Comparison of ENCODE assay signal across 1 cellular context in the genomic region with DNA sequence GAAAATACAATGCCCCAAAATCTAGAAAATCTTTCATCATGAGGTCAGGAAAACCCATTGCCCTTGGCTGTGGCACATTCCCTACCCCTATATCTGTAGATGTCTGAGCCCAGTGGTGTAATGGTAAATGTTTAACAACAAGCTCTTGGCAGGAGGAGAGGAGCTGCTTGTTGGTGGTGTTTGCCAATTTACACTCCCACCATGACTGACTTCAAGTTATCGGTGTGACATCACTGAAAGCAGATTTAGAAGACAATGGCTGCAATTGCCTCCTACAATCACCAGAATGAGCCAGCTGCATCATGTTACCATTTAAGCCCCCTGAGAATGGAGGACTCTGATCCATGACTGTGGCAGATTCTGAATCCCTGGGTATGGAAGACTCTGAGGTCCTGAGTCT.
TF ChIP-seq lines count a peak whose summit lies in the region.

No MANE protein-coding gene starts in this region.

TF ChIP-seq in GM23338, 12 proteins besides CTCF, POLR2A, EP300 and RAD21 (continued from another document):
- TF ChIP-seq CREB1 (CRISPR knock-in tag; IDR thresholded peaks at IDR 0.05; ENCODE audit: low read depth) (no peak), EZH2 (IDR thresholded peaks at IDR 0.05; ENCODE audit: low read depth, unreplicated experiment) (no peak), ZNF331 (CRISPR knock-in tag; IDR thresholded peaks at IDR 0.05; ENCODE audit: low read depth) (no peak), EZH2phosphoT487 (IDR thresholded peaks at IDR 0.05; ENCODE audit: unreplicated experiment) (no peak), ZNF114 (CRISPR knock-in tag; IDR thresholded peaks at IDR 0.05) (no peak)
- TF ChIP-seq, protein P1, sequence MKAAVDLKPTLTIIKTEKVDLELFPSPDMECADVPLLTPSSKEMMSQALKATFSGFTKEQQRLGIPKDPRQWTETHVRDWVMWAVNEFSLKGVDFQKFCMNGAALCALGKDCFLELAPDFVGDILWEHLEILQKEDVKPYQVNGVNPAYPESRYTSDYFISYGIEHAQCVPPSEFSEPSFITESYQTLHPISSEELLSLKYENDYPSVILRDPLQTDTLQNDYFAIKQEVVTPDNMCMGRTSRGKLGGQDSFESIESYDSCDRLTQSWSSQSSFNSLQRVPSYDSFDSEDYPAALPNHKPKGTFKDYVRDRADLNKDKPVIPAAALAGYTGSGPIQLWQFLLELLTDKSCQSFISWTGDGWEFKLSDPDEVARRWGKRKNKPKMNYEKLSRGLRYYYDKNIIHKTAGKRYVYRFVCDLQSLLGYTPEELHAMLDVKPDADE (IDR thresholded peaks at IDR 0.05), result no peak
